16 cellular contexts compared by ENCODE assay signal in the genomic region with DNA sequence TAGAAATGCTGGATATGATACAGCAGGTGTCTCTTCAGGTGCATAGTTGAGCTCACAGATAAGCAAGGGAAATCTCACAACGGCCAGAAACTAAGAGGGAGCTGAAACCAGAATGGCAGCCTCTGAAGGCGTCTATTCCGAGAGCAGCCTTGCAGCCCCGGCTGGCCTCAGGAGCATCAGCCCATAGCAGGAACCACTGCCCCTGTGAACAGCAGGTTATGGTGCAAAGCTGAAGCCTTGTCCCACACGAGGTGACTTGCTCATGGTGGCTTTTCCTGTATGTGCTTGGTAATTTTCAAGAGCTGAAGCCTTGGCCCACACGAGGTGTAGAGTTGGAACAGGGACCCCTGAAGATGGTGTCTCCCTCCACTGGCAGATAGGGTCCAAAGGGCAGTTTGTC. TPM values are rescaled to one million over a fixed set of nuclear protein-coding genes. Genes with fewer than 3 reads are reported as not detected.
DNase-seq lines count a peak whose midpoint lies in the region; ATAC-seq, FAIRE-seq and TF ChIP-seq lines count a peak whose summit lies in the region.
"Had no signal": no experiment of that assay in that cellular context is flagged by ENCODE, and none has a peak within 500 bp of the region (broad histone marks: within the 10 kb centered on the region; RNA-seq: fewer than 3 reads in every experiment).

No MANE protein-coding gene starts in this region.

- TSS peak; percentile 47 for BruUV-seq in endothelial cell of umbilical vein (replicated peaks; lab: Mats Ljungman, UMichigan)

- H3K4me3 ChIP-seq in Peyer's patch (no peak overlapping the region), endothelial cell of umbilical vein (replicated peaks in 1 of 3; ENCODE audit: insufficient read depth in 1 of 3, low read depth in 1 of 3, low read length in 3 of 3) (no peak overlapping the region), psoas muscle (no peak overlapping the region)
- no peak overlapping the region for H3K4me3 ChIP-seq in CD8-positive, alpha-beta memory T cell (ENCODE audit: low read length)
- H3K4me3 ChIP-seq: GM23338, K562 had no signal

- H3K4me3 Mint-ChIP-seq in HFFc6 = no peak overlapping the region
- no peak overlapping the region for H3K4me3 Mint-ChIP-seq in CD8-positive, alpha-beta memory T cell
- H3K4me3 Mint-ChIP-seq in stimulated activated memory B cell treated with anti-CD40 and anti-IgM and Interleukin-4, amounts not matched to agents 10 μg/mL and 1 μg/mL and 100 μg/mL, for 72 hours = no peak overlapping the region
- H3K4me3 Mint-ChIP-seq: CD14-positive monocyte, GM23338 had no signal

- H3K9ac ChIP-seq in endothelial cell of umbilical vein (replicated peaks; ENCODE audit: extremely low read depth, insufficient read depth, low read length) = no peak overlapping the region

- H3K79me2 ChIP-seq in endothelial cell of umbilical vein (ENCODE audit: control insufficient read depth, insufficient read depth, low read length) = peaks cover 27% of the 10 kb centered on the region

- CTCF ChIA-PET in endothelial cell of umbilical vein (lab: Charles Lee) = interaction anchor here (1.2 to 4.3 kb wide), 9 partner anchors 13 to 75 kb away, joined by 4 to 35 read pairs (median 4); no protein-coding TSS in a partner anchor
- CTCF ChIA-PET in CD8-positive, alpha-beta memory T cell (lab: Charles Lee) = interaction anchor here (2.3 kb wide), 1 partner anchor 74 kb away, joined by 6 read pairs; no protein-coding TSS in a partner anchor

- H3K27ac ChIP-seq in Peyer's patch (no peak overlapping the region), endothelial cell of umbilical vein (ENCODE audit: insufficient read depth, low read depth, low read length) (peak overlapping the region; percentile 93), psoas muscle (peak overlapping the region; percentile 79)
- H3K27ac ChIP-seq in CD8-positive, alpha-beta memory T cell (ENCODE audit: low read depth, low read length) = no peak overlapping the region

- intact Hi-C loops in endothelial cell of umbilical vein (cut with micrococcal nuclease) = loop anchor here (1.0 kb wide), 3 partner anchors 31 to 75 kb away; no protein-coding TSS in a partner anchor
- intact Hi-C loops in psoas muscle (cut with DNase I) = no loop called here

- H3K36me3 Mint-ChIP-seq in HFFc6 (ENCODE audit: low read depth) = peaks cover 66% of the 10 kb centered on the region
- peaks cover 16 to 77% (median 25%) of the 10 kb centered on the region in 3 donors for H3K36me3 Mint-ChIP-seq in CD8-positive, alpha-beta memory T cell
- H3K36me3 Mint-ChIP-seq in stimulated activated memory B cell treated with anti-CD40 and anti-IgM and Interleukin-4, amounts not matched to agents 10 μg/mL and 1 μg/mL and 100 μg/mL, for 72 hours = peaks cover 73% of the 10 kb centered on the region

- DNase-seq in HFFc6 (no peak), Peyer's patch (peak in 2 of 3 donors; percentile 19 to 25), endothelial cell of umbilical vein (ENCODE audit: low read depth, low spot score) (no peak), psoas muscle (no peak), T-helper 9 cell (no peak), SIG-M5 treated with dmso at 0.1 percent for 504 hours (lab: John Stamatoyannopoulos, UW; ENCODE audit: unreplicated experiment) (no peak)
- no peak for DNase-seq in CD8-positive, alpha-beta memory T cell
- DNase-seq: COR-L47, MV-4-11, NCI-H187 treated with DMSO at 0.1 percent for 48 hours, NCI-H748 treated with DMSO at 0.1 percent for 48 hours, SHP77 had no signal

- no peaks in the 10 kb centered on the region for H3K9me3 Mint-ChIP-seq in HFFc6
- H3K9me3 Mint-ChIP-seq in CD8-positive, alpha-beta memory T cell = no peaks in the 10 kb centered on the region
- H3K9me3 Mint-ChIP-seq in stimulated activated memory B cell treated with anti-CD40 and anti-IgM and Interleukin-4, amounts not matched to agents 10 μg/mL and 1 μg/mL and 100 μg/mL, for 72 hours = no peaks in the 10 kb centered on the region
- H3K9me3 Mint-ChIP-seq: GM23338 had no signal

- TF ChIP-seq POLR2A in Peyer's patch (IDR thresholded peaks at IDR 0.05) (no peak), endothelial cell of umbilical vein (IDR thresholded peaks at IDR 0.05; ENCODE audit: low read depth, low read length) (no peak)

- peaks cover 45% of the 10 kb centered on the region for H3K4me1 Mint-ChIP-seq in HFFc6 (ENCODE audit: low read depth)
- H3K4me1 Mint-ChIP-seq in CD8-positive, alpha-beta memory T cell = no peaks in the 10 kb centered on the region
- H3K4me1 Mint-ChIP-seq in stimulated activated memory B cell treated with anti-CD40 and anti-IgM and Interleukin-4, amounts not matched to agents 10 μg/mL and 1 μg/mL and 100 μg/mL, for 72 hours = peaks cover under 1% of the 10 kb centered on the region
- H3K4me1 Mint-ChIP-seq: CD14-positive monocyte, GM23338 had no signal

- dilution Hi-C loops in endothelial cell of umbilical vein (cut with MboI; ENCODE audit: extremely low pct_ligation_motif_present, low sequenced_read_pairs) = no loop called here

- FAIRE-seq in endothelial cell of umbilical vein (lab: Jason Lieb, UNC) = no peak
- FAIRE-seq: K562 had no signal

- 85 to 94% (median 91%) methylated on average over 6 of the region's 6 CpGs for WGBS in psoas muscle, 3 donors

- H3K9me1 ChIP-seq in endothelial cell of umbilical vein (replicated peaks; ENCODE audit: control insufficient read depth, extremely low read depth, insufficient read depth, low read length) = no peaks in the 10 kb centered on the region

- H3K36me3 ChIP-seq in Peyer's patch (peaks cover 0 to 77% (median 0%) of the 10 kb centered on the region in 3 donors), endothelial cell of umbilical vein (ENCODE audit: control insufficient read depth in 2 of 2, extremely low read depth in 1 of 2, insufficient read depth in 2 of 2, low read length in 2 of 2) (peaks cover 8 to 12% of the 10 kb centered on the region in 2 experiments), psoas muscle (ENCODE audit: insufficient read depth in 1 of 2, low read depth in 1 of 2) (peaks cover 4 to 79% of the 10 kb centered on the region in 2 donors)
- H3K36me3 ChIP-seq in CD8-positive, alpha-beta memory T cell (ENCODE audit: insufficient read depth, low read length) = peaks cover 40% of the 10 kb centered on the region

- H2AFZ ChIP-seq in endothelial cell of umbilical vein (ENCODE audit: low read depth, low read length) = no peak overlapping the region
- H2AFZ ChIP-seq: GM23338 had no signal

- peak overlapping the region; percentile 82 for H3K27ac Mint-ChIP-seq in HFFc6
- no peak overlapping the region for H3K27ac Mint-ChIP-seq in CD8-positive, alpha-beta memory T cell
- H3K27ac Mint-ChIP-seq in stimulated activated memory B cell treated with anti-CD40 and anti-IgM and Interleukin-4, amounts not matched to agents 10 μg/mL and 1 μg/mL and 100 μg/mL, for 72 hours = no peak overlapping the region
- H3K27ac Mint-ChIP-seq: GM23338 had no signal

- no peaks in the 10 kb centered on the region for H4K20me1 ChIP-seq in endothelial cell of umbilical vein (replicated peaks; ENCODE audit: control insufficient read depth, extremely low read depth, insufficient read depth, low read length)

- H3K27me3 Mint-ChIP-seq in HFFc6 (ENCODE audit: insufficient read depth) = no peaks in the 10 kb centered on the region; the same call in 1 of the 2 replicates
- H3K27me3 Mint-ChIP-seq in CD8-positive, alpha-beta memory T cell = no peaks in the 10 kb centered on the region
- no peaks in the 10 kb centered on the region for H3K27me3 Mint-ChIP-seq in stimulated activated memory B cell treated with anti-CD40 and anti-IgM and Interleukin-4, amounts not matched to agents 10 μg/mL and 1 μg/mL and 100 μg/mL, for 72 hours

- POLR2A ChIA-PET in endothelial cell of umbilical vein (lab: Charles Lee) = interaction anchor here (1.4 kb wide), 1 partner anchor 33 kb away, joined by 3 read pairs; a partner anchor contains a TSS
- POLR2A ChIA-PET in CD8-positive, alpha-beta memory T cell (lab: Charles Lee) = no interaction called here

- TF ChIP-seq CTCF in HFFc6 (IDR thresholded peaks at IDR 0.05) (no peak), Peyer's patch (IDR thresholded peaks at IDR 0.05) (no peak), endothelial cell of umbilical vein (IDR thresholded peaks at IDR 0.05; ENCODE audit: extremely low read depth in 1 of 2, insufficient read depth in 1 of 2, low read depth in 1 of 2, low read length in 2 of 2) (no peak), psoas muscle (IDR thresholded peaks at IDR 0.05) (no peak)

- ATAC-seq in psoas muscle = peak in 1 of 4 donors; percentile 1
- no peak for ATAC-seq in stimulated activated memory B cell treated with anti-CD40 and anti-IgM and Interleukin-4, amounts not matched to agents 10 μg/mL and 1 μg/mL and 100 μg/mL, for 72 hours
- ATAC-seq: GM23338, K562 had no signal

- peak overlapping the region; percentile 55 for H3K4me2 ChIP-seq in endothelial cell of umbilical vein (ENCODE audit: insufficient read depth, low read length)
- H3K4me2 ChIP-seq: GM23338 had no signal

- no peaks in the 10 kb centered on the region for H3K27me3 ChIP-seq in Peyer's patch
- no peaks in the 10 kb centered on the region for H3K27me3 ChIP-seq in endothelial cell of umbilical vein (ENCODE audit: control insufficient read depth in 2 of 2, insufficient read depth in 2 of 2, low read length in 2 of 2)
- H3K27me3 ChIP-seq in psoas muscle (ENCODE audit: insufficient read depth in 3 of 3, low read length in 2 of 3) = no peaks in the 10 kb centered on the region
- H3K27me3 ChIP-seq in CD8-positive, alpha-beta memory T cell (ENCODE audit: insufficient read depth, low read length, poor library complexity, severe bottlenecking) = no peaks in the 10 kb centered on the region

- H3K9me3 ChIP-seq in Peyer's patch (no peaks in the 10 kb centered on the region), endothelial cell of umbilical vein (replicated peaks; ENCODE audit: control insufficient read depth, insufficient read depth, low read length) (no peaks in the 10 kb centered on the region), psoas muscle (no peaks in the 10 kb centered on the region)
- no peaks in the 10 kb centered on the region for H3K9me3 ChIP-seq in CD8-positive, alpha-beta memory T cell (ENCODE audit: low read length)

- H3K4me1 ChIP-seq in Peyer's patch (no peaks in the 10 kb centered on the region), endothelial cell of umbilical vein (ENCODE audit: control insufficient read depth, extremely low read depth, insufficient read depth, low read length) (peaks cover 39% of the 10 kb centered on the region), psoas muscle (peaks cover 4% of the 10 kb centered on the region)
- H3K4me1 ChIP-seq in CD8-positive, alpha-beta memory T cell (ENCODE audit: insufficient read depth, low read length) = no peaks in the 10 kb centered on the region

RNA-seq across cellular contexts. Expression of a gene that starts 33.2 kb away (rescaled TPM):
- total RNA-seq in HFFc6 (2021; fragmentation: NEBNext Ultra II Directional; extraction: Animal tissue kit (Norgen Biotek cat#: 25700)) = 100 to 1,000 TPM in 1 of 6 experiments, 10 to 100 TPM in 5; 71.0 to 107 (median 78.3) TPM
- total RNA-seq in Peyer's patch (10 to 100 TPM; 26.7 to 58.7 (median 41.1) TPM), endothelial cell of umbilical vein (40.1 and 51.4 TPM in 2 replicates), psoas muscle (100 to 1,000 TPM in 3 of 4 donors, 10 to 100 TPM in 1; 93.5 to 165 (median 151) TPM)
- polyA plus RNA-seq in endothelial cell of umbilical vein (40.3 and 53.3 TPM in 2 replicates), psoas muscle (100 to 1,000 TPM in 2 of 3 donors, 10 to 100 TPM in 1; 85.9 to 210 (median 133) TPM)
- 43.5 and 45.3 TPM in 2 replicates for polyA plus RNA-seq in endothelial cell of umbilical vein (2011; cell fraction: cytosol; rRNA removed)
- 33.6 and 40.6 TPM in 2 replicates for polyA plus RNA-seq in endothelial cell of umbilical vein (2011; cell fraction: nucleus; rRNA removed)
- polyA plus RNA-seq in endothelial cell of umbilical vein (2012) = 51.6 and 57.8 TPM in 2 replicates
- polyA minus RNA-seq in endothelial cell of umbilical vein = 16.5 and 21.1 TPM in 2 replicates
- polyA minus RNA-seq in endothelial cell of umbilical vein (2011; cell fraction: cytosol; rRNA and poly(A)+ RNA removed) = 8.6 TPM
- 10.5 and 14.1 TPM in 2 replicates for polyA minus RNA-seq in endothelial cell of umbilical vein (2011; cell fraction: nucleus; rRNA and poly(A)+ RNA removed)
- total RNA-seq in CD8-positive, alpha-beta memory T cell = 10 to 100 TPM; 39.8 to 40.7 TPM
- 26.3 TPM for polyA plus RNA-seq in CD8-positive, alpha-beta memory T cell

RNA-seq across cellular contexts. Expression of a gene that starts 47.7 kb away (rescaled TPM):
- total RNA-seq in HFFc6 (2021; fragmentation: NEBNext Ultra II Directional; extraction: Animal tissue kit (Norgen Biotek cat#: 25700)) = 10 to 100 TPM; 22.9 to 28.1 (median 24.5) TPM
- 10 to 100 TPM; 34.3 to 87.5 (median 48.5) TPM for total RNA-seq in Peyer's patch
- 33.9 and 36.3 TPM in 2 replicates for total RNA-seq in endothelial cell of umbilical vein
- 27.8 and 29.9 TPM in 2 replicates for polyA plus RNA-seq in endothelial cell of umbilical vein
- 36.2 and 42.3 TPM in 2 replicates for polyA plus RNA-seq in endothelial cell of umbilical vein (2011; cell fraction: cytosol; rRNA removed)
- 63.6 and 63.8 TPM in 2 replicates for polyA plus RNA-seq in endothelial cell of umbilical vein (2011; cell fraction: nucleus; rRNA removed)
- polyA plus RNA-seq in endothelial cell of umbilical vein (2012) = 36.3 and 38.9 TPM in 2 replicates
- 38.5 and 41.4 TPM in 2 replicates for polyA minus RNA-seq in endothelial cell of umbilical vein
- polyA minus RNA-seq in endothelial cell of umbilical vein (2011; cell fraction: cytosol; rRNA and poly(A)+ RNA removed) = 19.3 TPM
- 32.3 and 34.4 TPM in 2 replicates for polyA minus RNA-seq in endothelial cell of umbilical vein (2011; cell fraction: nucleus; rRNA and poly(A)+ RNA removed)
- 10 to 100 TPM; 19.2 to 47.4 (median 33.0) TPM for total RNA-seq in psoas muscle
- polyA plus RNA-seq in psoas muscle = 10 to 100 TPM; 23.0 to 27.3 (median 25.7) TPM
- total RNA-seq in CD8-positive, alpha-beta memory T cell = 10 to 100 TPM; 23.5 to 24.5 TPM
- polyA plus RNA-seq in CD8-positive, alpha-beta memory T cell = 34.0 TPM

Comparison
In these comparisons a context has a peak if more than half of its experiments do, and no peak if none do; other contexts are left out.
1. DNase-seq: peak in Peyer's patch (2 of 3); none in HFFc6 (single experiment), endothelial cell of umbilical vein (single experiment), psoas muscle (0 of 2), CD8-positive, alpha-beta memory T cell (0 of 5), T-helper 9 cell (single experiment) and SIG-M5 treated with dmso at 0.1 percent for 504 hours (single experiment).
2. H3K27ac ChIP-seq: peak in endothelial cell of umbilical vein (single experiment) and psoas muscle (single experiment); none in Peyer's patch (0 of 4) and CD8-positive, alpha-beta memory T cell (single experiment).